1 cellular context compared by ENCODE assay signal in the genomic region with DNA sequence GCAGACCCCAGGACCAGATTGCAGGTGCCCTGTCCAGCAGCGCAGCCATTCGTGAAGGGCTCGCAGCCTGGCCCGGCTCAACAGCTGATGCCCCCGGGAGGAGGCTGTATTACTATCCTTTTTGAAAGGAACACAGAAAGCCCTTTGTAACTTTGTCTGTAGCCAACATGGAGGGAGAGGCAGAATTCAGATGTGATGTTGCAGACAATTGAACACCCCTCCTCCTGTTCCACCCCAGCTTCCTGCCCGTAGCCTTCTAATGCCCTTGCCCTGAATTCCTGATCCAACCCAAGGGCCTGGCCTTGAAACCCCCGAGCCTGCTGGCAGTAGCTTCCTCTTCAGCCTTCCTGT.
TF ChIP-seq lines count a peak whose summit lies in the region.

No MANE protein-coding gene starts in this region.

TF ChIP-seq in H1, 55 proteins besides CTCF, POLR2A, EP300 and RAD21 (continued from another document):
- TF ChIP-seq CHD1 (IDR thresholded peaks at IDR 0.05; ENCODE audit: low read depth, low read length) (no peak), CBX5 (IDR thresholded peaks at IDR 0.05; ENCODE audit: low read depth, low read length) (no peak), JUN (IDR thresholded peaks at IDR 0.05; ENCODE audit: low read depth, low read length) (no peak), JUND (IDR thresholded peaks at IDR 0.05; ENCODE audit: low read length) (no peak), SP1 (IDR thresholded peaks at IDR 0.05; ENCODE audit: low read depth, low read length) (no peak), TCF12 (IDR thresholded peaks at IDR 0.05; ENCODE audit: low read depth, low read length) (no peak), CBX8 (IDR thresholded peaks at IDR 0.05; ENCODE audit: borderline replicate concordance, low read depth, low read length) (no peak), RBBP5 (IDR thresholded peaks at IDR 0.05; ENCODE audit: borderline replicate concordance, low read depth, low read length) (no peak), TAF7 (optimal IDR thresholded peaks at IDR 0.05; ENCODE audit: borderline replicate concordance, low read depth, low read length) (no peak), POU5F1 (IDR thresholded peaks at IDR 0.05; ENCODE audit: low read depth, low read length) (no peak), KDM4A (IDR thresholded peaks at IDR 0.05; ENCODE audit: low read depth, low read length, severe bottlenecking) (no peak), SAP30 (IDR thresholded peaks at IDR 0.05; ENCODE audit: insufficient read depth, insufficient replicate concordance, low read length) (no peak), GTF2F1 (IDR thresholded peaks at IDR 0.05; ENCODE audit: borderline replicate concordance, low read depth, low read length) (no peak)
